1 cellular context compared by ENCODE assay signal in genomic region chr10:76338187-76338586, GRCh38.
TF ChIP-seq lines count a peak whose summit lies in the region.

No MANE protein-coding gene starts in this region.

TF ChIP-seq in HEK293, 187 proteins besides CTCF, POLR2A, EP300 and RAD21 (continued from another document):
- TF ChIP-seq REST (tag by site-specific recombination; IDR thresholded peaks at IDR 0.05) (peak; percentile 25; the same call in 1 of the 2 replicates), ZNF202 (tag by site-specific recombination; IDR thresholded peaks at IDR 0.05; ENCODE audit: borderline replicate concordance) (peak; percentile 66; the same call in 1 of the 2 replicates), ZBTB8A (tag by site-specific recombination; IDR thresholded peaks at IDR 0.05) (peak; percentile 55; the same call in 1 of the 2 replicates), ZNF140 (tag by site-specific recombination; IDR thresholded peaks at IDR 0.05) (peak; percentile 79; the same call in 1 of the 2 replicates), ZBTB11 (tag by site-specific recombination; conservative IDR thresholded peaks at IDR 0.05; ENCODE audit: low read depth) (peak; percentile 60; the same call in 1 of the 2 replicates), ZNF391 (tag by site-specific recombination; IDR thresholded peaks at IDR 0.05; ENCODE audit: borderline replicate concordance, low read depth) (no peak), ZNF362 (tag by site-specific recombination; IDR thresholded peaks at IDR 0.05) (no peak), ZBTB1 (tag by site-specific recombination; IDR thresholded peaks at IDR 0.05) (no peak), ZNF341 (tag by site-specific recombination; IDR thresholded peaks at IDR 0.05; ENCODE audit: low read depth) (peak; percentile 27; the same call in 1 of the 2 replicates), ZNF280D (tag by site-specific recombination; IDR thresholded peaks at IDR 0.05) (no peak), ZNF404 (tag by site-specific recombination; IDR thresholded peaks at IDR 0.05) (peak; percentile 52; the same call in 1 of the 2 replicates), ZNF654 (tag by site-specific recombination; IDR thresholded peaks at IDR 0.05; ENCODE audit: low read depth) (peak; percentile 20; the same call in 1 of the 2 replicates), ZNF518A (tag by site-specific recombination; conservative IDR thresholded peaks at IDR 0.05; ENCODE audit: low read depth) (peak; percentile 77), ZNF433 (tag by site-specific recombination; IDR thresholded peaks at IDR 0.05; ENCODE audit: low read depth) (0 out of 2 replicates have a peak, but pooled peaks have one; percentile 7), ZNF501 (tag by site-specific recombination; IDR thresholded peaks at IDR 0.05) (0 out of 2 replicates have a peak, but pooled peaks have one; percentile 29), ZNF555 (tag by site-specific recombination; conservative IDR thresholded peaks at IDR 0.05) (peak; percentile 64), OSR2 (tag by site-specific recombination; IDR thresholded peaks at IDR 0.05) (no peak), ZNF266 (tag by site-specific recombination; IDR thresholded peaks at IDR 0.05; ENCODE audit: low read depth) (peak; percentile 55; the same call in 1 of the 2 replicates), ZNF560 (tag by site-specific recombination; IDR thresholded peaks at IDR 0.05; ENCODE audit: borderline replicate concordance) (0 out of 2 replicates have a peak, but pooled peaks have one; percentile 28), ZNF530 (tag by site-specific recombination; IDR thresholded peaks at IDR 0.05; ENCODE audit: low read depth) (0 out of 2 replicates have a peak, but pooled peaks have one; percentile 19)
